ENCODE assay signal across 14 cellular contexts in the genomic region with DNA sequence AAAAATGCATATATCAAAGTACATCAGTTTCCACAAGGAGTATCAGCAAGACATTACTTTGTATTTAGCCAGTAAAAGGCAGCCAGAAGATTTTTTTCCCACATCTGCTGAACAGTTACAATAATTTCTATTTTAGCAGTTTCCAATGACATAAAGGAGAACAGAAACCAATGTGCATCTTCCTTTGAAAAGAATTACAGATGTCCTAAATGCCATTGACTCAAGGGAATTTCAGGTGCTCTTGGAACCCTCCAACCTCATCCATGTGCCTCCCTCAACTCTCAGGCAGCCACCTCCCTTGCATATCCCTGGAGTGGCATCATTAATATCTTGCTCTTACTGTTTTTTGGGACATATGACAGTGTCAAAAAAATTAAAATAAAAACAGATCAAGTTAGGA.
DNase-seq lines count a peak whose midpoint lies in the region; ATAC-seq and TF ChIP-seq lines count a peak whose summit lies in the region.
"Had no signal": no experiment of that assay in that cellular context is flagged by ENCODE, and none has a peak within 500 bp of the region (broad histone marks: within the 10 kb centered on the region; RNA-seq: fewer than 3 reads in every experiment).

No MANE protein-coding gene starts in this region.

- H3K9me3 Mint-ChIP-seq in CD4-positive, alpha-beta memory T cell = peaks cover 0 to 19% (median 4%) of the 10 kb centered on the region in 8 donors
- peaks cover 11% of the 10 kb centered on the region for H3K9me3 Mint-ChIP-seq in activated naive CD8-positive, alpha-beta T cell treated with anti-CD3 and anti-CD28 coated beads for 36 hours
- H3K9me3 Mint-ChIP-seq: HFFc6 had no signal

- POLR2A ChIA-PET in CD4-positive, alpha-beta memory T cell (lab: Charles Lee; ENCODE audit: partially characterized antibody) = interaction anchor here (1.1 to 8.1 kb wide), 6 partner anchors 10 to 739 kb away, joined by 3 to 133 read pairs (median 7); a partner anchor contains a TSS

- H3K4me3 ChIP-seq in CD4-positive, alpha-beta memory T cell (ENCODE audit: low read length in 2 of 2) = peak overlapping the region; percentile 8 to 52
- H3K4me3 ChIP-seq in Loucy (ENCODE audit: low read length, poor library complexity, severe bottlenecking) (peak overlapping the region; percentile 61), heart left ventricle (no peak overlapping the region)
- H3K4me3 ChIP-seq: pancreas, tibial nerve had no signal

- peak overlapping the region; percentile 83 to 96 (median 91) for H3K27ac Mint-ChIP-seq in CD4-positive, alpha-beta memory T cell
- H3K27ac Mint-ChIP-seq in activated naive CD8-positive, alpha-beta T cell treated with anti-CD3 and anti-CD28 coated beads for 36 hours = peak overlapping the region; percentile 69
- H3K27ac Mint-ChIP-seq: HFFc6 had no signal

- no peaks in the 10 kb centered on the region for H3K27me3 Mint-ChIP-seq in CD4-positive, alpha-beta memory T cell
- H3K27me3 Mint-ChIP-seq in activated naive CD8-positive, alpha-beta T cell treated with anti-CD3 and anti-CD28 coated beads for 36 hours = no peaks in the 10 kb centered on the region

- TF ChIP-seq POLR2A in heart left ventricle (IDR thresholded peaks at IDR 0.05) = no peak

- no peaks in the 10 kb centered on the region for H3K79me2 ChIP-seq in Loucy (ENCODE audit: insufficient read depth, low read length)

- H2AFZ ChIP-seq in Loucy (ENCODE audit: low read length) = no peak overlapping the region

- peak overlapping the region; percentile 47 to 83 (median 78) for H3K4me3 Mint-ChIP-seq in CD4-positive, alpha-beta memory T cell
- H3K4me3 Mint-ChIP-seq in activated naive CD8-positive, alpha-beta T cell treated with anti-CD3 and anti-CD28 coated beads for 36 hours = peak overlapping the region; percentile 45
- H3K4me3 Mint-ChIP-seq: HFFc6 had no signal

- H3K27ac ChIP-seq in CD4-positive, alpha-beta memory T cell (ENCODE audit: low read depth, low read length) = peak overlapping the region; percentile 61
- peak overlapping the region in 1 of 12 donors; percentile 72 for H3K27ac ChIP-seq in heart left ventricle
- H3K27ac ChIP-seq: pancreas, tibial nerve had no signal

- intact Hi-C loops in CD4-positive, alpha-beta memory T cell (cut with micrococcal nuclease) = loop anchor here (1.0 to 5.0 kb wide), 5 partner anchors 13 to 234 kb away; no protein-coding TSS in a partner anchor
- intact Hi-C loops in heart left ventricle (cut with DNase I) = no loop called here

- H3K4me2 ChIP-seq in Loucy (ENCODE audit: low read depth, low read length, poor library complexity, severe bottlenecking) = peak overlapping the region; percentile 76

- TF ChIP-seq CTCF in Loucy (conservative IDR thresholded peaks at IDR 0.05; ENCODE audit: low read length) (no peak), heart left ventricle (IDR thresholded peaks at IDR 0.05) (no peak)

- H3K9ac ChIP-seq in Loucy (ENCODE audit: low read depth, low read length, poor library complexity, severe bottlenecking) = peak overlapping the region; percentile 29

- ATAC-seq in heart left ventricle (no peak), HG03571 (IDR thresholded peaks at IDR 0.05; ENCODE audit: unreplicated experiment) (no peak)
- ATAC-seq: pancreas had no signal

- no peaks in the 10 kb centered on the region for H3K27me3 ChIP-seq in CD4-positive, alpha-beta memory T cell (ENCODE audit: insufficient read depth, low read length)
- H3K27me3 ChIP-seq in Loucy (ENCODE audit: insufficient read depth, low read length, poor library complexity, severe bottlenecking) (no peaks in the 10 kb centered on the region), heart left ventricle (no peaks in the 10 kb centered on the region)
- H3K27me3 ChIP-seq: pancreas, tibial nerve had no signal

- peaks cover 16% of the 10 kb centered on the region for H3F3A ChIP-seq in Loucy (ENCODE audit: low read depth)

- DNase-seq in CD1c-positive myeloid dendritic cell (ENCODE audit: extremely low spot score) (peak; percentile 11), DMS153 treated with DMSO at 0.1 percent for 48 hours (lab: John Stamatoyannopoulos, UW; ENCODE audit: unreplicated experiment) (no peak), HUDEP-2 (lab: John Stamatoyannopoulos, UW; ENCODE audit: unreplicated experiment in 76 of 76) (no peak), heart left ventricle (no peak)
- DNase-seq in CD4-positive, alpha-beta memory T cell = no peak
- DNase-seq in activated naive CD8-positive, alpha-beta T cell treated with anti-CD3 and anti-CD28 coated beads for 36 hours = no peak
- DNase-seq: activated CD8-positive, alpha-beta memory T cell treated with anti-CD3 and anti-CD28 coated beads, Interleukin-2, amount 50 U/mL, for 48 hours; aorta; DMS 273 treated with DMSO at 0.1 percent for 48 hours; HFFc6; pancreas had no signal

- H3K36me3 Mint-ChIP-seq in CD4-positive, alpha-beta memory T cell = peaks cover 0 to 5% of the 10 kb centered on the region in 2 donors
- H3K36me3 Mint-ChIP-seq in activated naive CD8-positive, alpha-beta T cell treated with anti-CD3 and anti-CD28 coated beads for 36 hours = peaks cover 9% of the 10 kb centered on the region

- peaks cover 34 to 47% (median 42%) of the 10 kb centered on the region in 4 donors for H3K4me1 Mint-ChIP-seq in CD4-positive, alpha-beta memory T cell
- H3K4me1 Mint-ChIP-seq in activated naive CD8-positive, alpha-beta T cell treated with anti-CD3 and anti-CD28 coated beads for 36 hours = peaks cover 27% of the 10 kb centered on the region

- H3K9me2 ChIP-seq in Loucy (replicated peaks; ENCODE audit: low read depth, low read length) = no peaks in the 10 kb centered on the region

- CTCF ChIA-PET in CD4-positive, alpha-beta memory T cell (lab: Charles Lee; ENCODE audit: partially characterized antibody) = interaction anchor here (1.1 to 4.8 kb wide), 3 partner anchors 12 to 62 kb away, joined by 4 to 38 read pairs (median 25); a partner anchor contains a TSS

- peaks cover 60% of the 10 kb centered on the region for H3K4me1 ChIP-seq in CD4-positive, alpha-beta memory T cell (ENCODE audit: insufficient read depth, low read length)
- H3K4me1 ChIP-seq in Loucy (ENCODE audit: insufficient read depth, low read length, poor library complexity, severe bottlenecking) (peaks cover 31% of the 10 kb centered on the region), heart left ventricle (peaks cover 0 to 21% (median 0%) of the 10 kb centered on the region in 12 donors)
- H3K4me1 ChIP-seq: pancreas, tibial nerve had no signal

- no peaks in the 10 kb centered on the region for H3K9me3 ChIP-seq in CD4-positive, alpha-beta memory T cell (ENCODE audit: control insufficient read depth in 1 of 2, low read length in 2 of 2)
- H3K9me3 ChIP-seq in Loucy (ENCODE audit: insufficient read depth, low read depth, low read length) (peaks cover 4% of the 10 kb centered on the region; the same call in 1 of the 2 replicates), heart left ventricle (peaks cover 0 to 18% (median 0%) of the 10 kb centered on the region in 12 donors)
- H3K9me3 ChIP-seq: pancreas had no signal

- H3K36me3 ChIP-seq in CD4-positive, alpha-beta memory T cell (ENCODE audit: insufficient read depth, low read length) = no peaks in the 10 kb centered on the region
- no peaks in the 10 kb centered on the region for H3K36me3 ChIP-seq in Loucy (ENCODE audit: insufficient read depth, low read length)
- no peaks in the 10 kb centered on the region for H3K36me3 ChIP-seq in heart left ventricle
- H3K36me3 ChIP-seq: pancreas, tibial nerve had no signal

- no peaks in the 10 kb centered on the region for H4K20me1 ChIP-seq in Loucy (ENCODE audit: insufficient read depth, low read length, poor library complexity, severe bottlenecking)

Comparison
In these comparisons a context has a peak if more than half of its experiments do, and no peak if none do; other contexts are left out.
1. H3K4me3 ChIP-seq: peak in CD4-positive, alpha-beta memory T cell (2 of 2) and Loucy (single experiment); none in heart left ventricle (0 of 12).